In genomic region chr3:183883291-183884096, GRCh38 we compare ENCODE assay signal across 8 cellular contexts. TPM values are rescaled to one million over a fixed set of nuclear protein-coding genes. Genes with fewer than 3 reads are reported as not detected.
DNase-seq lines count a peak whose midpoint lies in the region; ATAC-seq and TF ChIP-seq lines count a peak whose summit lies in the region.

No MANE protein-coding gene starts in this region.

- H2AFZ ChIP-seq in GM23338, result no peak overlapping the region; the same call in 1 of the 2 replicates

- no peak for DNase-seq in GM23338 (ENCODE audit: low spot score)
- DNase-seq in T-cell, result no peak
- DNase-seq in fibroblast of villous mesenchyme (ENCODE audit: low read depth), result no peak
- no peak for DNase-seq in skeletal muscle cell (ENCODE audit: low read depth)
- no peak for DNase-seq in stimulated activated CD4-positive, alpha-beta T cell treated with anti-CD3 and anti-CD28 coated beads, Interleukin-4, amount 100 ng/mL, for 1 hour
- DNase-seq in NCI-H2029 (lab: John Stamatoyannopoulos, UW), result no peak
- DNase-seq in stimulated activated CD4-positive, alpha-beta T cell treated with anti-CD3 and anti-CD28 coated beads, Interleukin-15, amount 100 ng/mL, for 24 hours, result no peak

- peak overlapping the region; percentile 100 for H3K4me3 ChIP-seq in GM23338
- H3K4me3 ChIP-seq in fibroblast of villous mesenchyme (ENCODE audit: low read depth, low read length), result peak overlapping the region; percentile 96
- peak overlapping the region; percentile 98 for H3K4me3 ChIP-seq in skeletal muscle cell (ENCODE audit: low read depth, low read length)

- CTCF ChIA-PET in T-cell (lab: Charles Lee), result interaction anchor here (1.0 to 2.3 kb wide), 5 partner anchors 9 to 14 kb away, joined by 4 to 9 read pairs (median 6); no protein-coding TSS in a partner anchor

- POLR2A ChIA-PET in T-cell (lab: Charles Lee), result interaction anchor here in 1 of 2 donors (0.7 kb wide), 1 partner anchor 909 kb away, joined by 3 read pairs; no protein-coding TSS in a partner anchor

- no peaks in the 10 kb centered on the region for H3K36me3 Mint-ChIP-seq in GM23338 (ENCODE audit: low read depth)
- H3K36me3 Mint-ChIP-seq in T-cell, result peaks cover 5% of the 10 kb centered on the region

- H3K9me3 Mint-ChIP-seq in GM23338 (no peaks in the 10 kb centered on the region), T-cell (no peaks in the 10 kb centered on the region)

- H3F3A ChIP-seq in GM23338 (replicated peaks; ENCODE audit: low read depth), result 0 out of 2 replicates have a peak, but pooled peaks cover 4% of the 10 kb centered on the region

- peaks cover 20% of the 10 kb centered on the region for H3K4me1 Mint-ChIP-seq in GM23338
- peaks cover 44 to 54% (median 54%) of the 10 kb centered on the region in 3 donors for H3K4me1 Mint-ChIP-seq in T-cell

- ATAC-seq in GM23338 (no peak), T-cell (replicated peaks in 1 of 4) (no peak), HG03521 (IDR thresholded peaks at IDR 0.05; ENCODE audit: unreplicated experiment) (no peak)

- H3K79me2 ChIP-seq in GM23338 (replicated peaks; ENCODE audit: insufficient read depth), result peaks cover 59% of the 10 kb centered on the region

- H3K27ac ChIP-seq in GM23338 (ENCODE audit: low read depth), result 0 out of 2 replicates have a peak overlapping the region, but pooled peaks have one; percentile 86

- H3K27me3 Mint-ChIP-seq in GM23338 (ENCODE audit: insufficient read depth, low read depth, poor library complexity) (peaks cover 7% of the 10 kb centered on the region), T-cell (peaks cover 0 to 4% of the 10 kb centered on the region in 2 donors)

- H3K4me1 ChIP-seq in GM23338 (ENCODE audit: insufficient read depth), result peaks cover 24% of the 10 kb centered on the region

- H3K9me2 ChIP-seq in GM23338 (ENCODE audit: insufficient read depth), result no peaks in the 10 kb centered on the region

- peak overlapping the region; percentile 97 for H3K4me3 Mint-ChIP-seq in GM23338
- H3K4me3 Mint-ChIP-seq in T-cell, result peak overlapping the region; percentile 90 to 94 (median 92)

- TF ChIP-seq CTCF in GM23338 (conservative IDR thresholded peaks at IDR 0.05; ENCODE audit: low read depth in 2 of 2), result no peak
- no peak for TF ChIP-seq CTCF in fibroblast of villous mesenchyme (IDR thresholded peaks at IDR 0.05; ENCODE audit: insufficient read depth, low read depth, low read length)

- peaks cover 23% of the 10 kb centered on the region for H4K20me1 ChIP-seq in GM23338 (replicated peaks; ENCODE audit: insufficient read depth)

- no peaks in the 10 kb centered on the region for H3K27me3 ChIP-seq in GM23338 (ENCODE audit: insufficient read depth)

- H3K36me3 ChIP-seq in GM23338 (ENCODE audit: insufficient read depth), result no peaks in the 10 kb centered on the region

- H3K27ac Mint-ChIP-seq in GM23338, result no peak overlapping the region
- H3K27ac Mint-ChIP-seq in T-cell, result peak overlapping the region; percentile 4 to 93

- H3K4me2 ChIP-seq in GM23338, result peak overlapping the region; percentile 100

TF ChIP-seq in GM23338, 12 proteins besides CTCF, POLR2A, EP300 and RAD21 (continues in another document):
- TF ChIP-seq JUNB (IDR thresholded peaks at IDR 0.05; ENCODE audit: unreplicated experiment) (no peak), STAT1 (IDR thresholded peaks at IDR 0.05; ENCODE audit: unreplicated experiment) (no peak), ZNF114 (CRISPR knock-in tag; IDR thresholded peaks at IDR 0.05) (no peak), REST (IDR thresholded peaks at IDR 0.05; ENCODE audit: unreplicated experiment) (no peak), POLR2AphosphoS5 (IDR thresholded peaks at IDR 0.05; ENCODE audit: low read depth) (no peak), CREB1 (CRISPR knock-in tag; IDR thresholded peaks at IDR 0.05; ENCODE audit: low read depth) (no peak), EZH2 (IDR thresholded peaks at IDR 0.05; ENCODE audit: low read depth, unreplicated experiment) (no peak)
- TF ChIP-seq, protein P1, sequence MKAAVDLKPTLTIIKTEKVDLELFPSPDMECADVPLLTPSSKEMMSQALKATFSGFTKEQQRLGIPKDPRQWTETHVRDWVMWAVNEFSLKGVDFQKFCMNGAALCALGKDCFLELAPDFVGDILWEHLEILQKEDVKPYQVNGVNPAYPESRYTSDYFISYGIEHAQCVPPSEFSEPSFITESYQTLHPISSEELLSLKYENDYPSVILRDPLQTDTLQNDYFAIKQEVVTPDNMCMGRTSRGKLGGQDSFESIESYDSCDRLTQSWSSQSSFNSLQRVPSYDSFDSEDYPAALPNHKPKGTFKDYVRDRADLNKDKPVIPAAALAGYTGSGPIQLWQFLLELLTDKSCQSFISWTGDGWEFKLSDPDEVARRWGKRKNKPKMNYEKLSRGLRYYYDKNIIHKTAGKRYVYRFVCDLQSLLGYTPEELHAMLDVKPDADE (IDR thresholded peaks at IDR 0.05), result no peak

RNA-seq across cellular contexts. Expression of gene PARL, which starts 1.2 kb away (rescaled TPM):
- 65.7 and 67.5 TPM in 2 replicates for total RNA-seq in GM23338 (2014; rRNA removed; shearing (Covaris generic))
- 78.7 and 82.7 TPM in 2 replicates for polyA plus RNA-seq in GM23338 (2016; fragmentation: Nextera tagmentation; extraction: Ambion mirVana)
- total RNA-seq in T-cell (10 to 100 TPM; 38.8 to 46.2 (median 41.3) TPM), fibroblast of villous mesenchyme (31.5 and 34.5 TPM in 2 replicates)

RNA-seq across cellular contexts. Expression of gene MAP6D1, which starts 58.1 kb away (rescaled TPM):
- 8.2 and 10.6 TPM in 2 replicates for total RNA-seq in GM23338 (2014; rRNA removed; shearing (Covaris generic))
- polyA plus RNA-seq in GM23338 (2016; fragmentation: Nextera tagmentation; extraction: Ambion mirVana), result 1.1 and 2.6 TPM in 2 replicates
- 1 to 10 TPM; 1.2 to 3.3 (median 2.1) TPM for total RNA-seq in T-cell
- 2.9 and 3.5 TPM in 2 replicates for total RNA-seq in fibroblast of villous mesenchyme
